In genomic region chr1:206663832-206664652, GRCh38 we compare ENCODE assay signal across 8 cellular contexts. TPM values are rescaled to one million over a fixed set of nuclear protein-coding genes. Genes with fewer than 3 reads are reported as not detected.
DNase-seq lines count a peak whose midpoint lies in the region; ATAC-seq lines count a peak whose summit lies in the region.

No MANE protein-coding gene starts in this region.

- H3K27ac ChIP-seq in ectodermal cell (ENCODE audit: insufficient read depth, low read depth, low read length, poor library complexity, severe bottlenecking) = no peak overlapping the region

- no peaks in the 10 kb centered on the region for H3K36me3 ChIP-seq in ectodermal cell (ENCODE audit: control insufficient read depth, insufficient read depth, low read length)

- H3K4me1 Mint-ChIP-seq in activated CD4-positive, alpha-beta T cell treated with anti-CD3 and anti-CD28 coated beads, Interleukin-2, amount 10 ng/mL, durations not matched to agents 7 days and 5 days = peaks cover 21% of the 10 kb centered on the region

- ATAC-seq in HG03108 (IDR thresholded peaks at IDR 0.05; ENCODE audit: unreplicated experiment) (peak; percentile 50), GM19328 (IDR thresholded peaks at IDR 0.05; ENCODE audit: unreplicated experiment) (no peak)

- POLR2A ChIA-PET in activated CD4-positive, alpha-beta T cell treated with anti-CD3 and anti-CD28 coated beads, Interleukin-2, amount 10 ng/mL, durations not matched to agents 7 days and 5 days (lab: Charles Lee) = interaction anchor here (0.6 to 1.6 kb wide), 3 partner anchors 29 to 791 kb away, joined by 3 to 6 read pairs (median 5); partner anchors contain the start of gene DYRK3

- H3K4me1 ChIP-seq in ectodermal cell (ENCODE audit: control insufficient read depth, insufficient read depth, low read length) = peaks cover 1% of the 10 kb centered on the region

- peaks cover 26% of the 10 kb centered on the region for H3K27me3 Mint-ChIP-seq in activated CD4-positive, alpha-beta T cell treated with anti-CD3 and anti-CD28 coated beads, Interleukin-2, amount 10 ng/mL, durations not matched to agents 7 days and 5 days

- peak overlapping the region; percentile 24 for H3K4me3 ChIP-seq in ectodermal cell (ENCODE audit: insufficient read depth, low read depth, low read length)

- H3K36me3 Mint-ChIP-seq in activated CD4-positive, alpha-beta T cell treated with anti-CD3 and anti-CD28 coated beads, Interleukin-2, amount 10 ng/mL, durations not matched to agents 7 days and 5 days (ENCODE audit: low read depth) = no peaks in the 10 kb centered on the region

- DNase-seq in GM03348 (ENCODE audit: low spot score) (peak; percentile 82), NCI-H526 (lab: John Stamatoyannopoulos, UW) (peak; percentile 9 to 60), lung microvascular endothelial cell (ENCODE audit: low read depth in 2 of 2) (peak; percentile 68 to 76)
- DNase-seq in activated CD4-positive, alpha-beta T cell treated with anti-CD3 and anti-CD28 coated beads, Interleukin-2, amount 10 ng/mL, durations not matched to agents 7 days and 5 days = peak; percentile 78
- DNase-seq in stimulated activated CD8-positive, alpha-beta memory T cell treated with anti-CD3 and anti-CD28 coated beads, Interleukin-15, amount 100 ng/mL, for 4 hours (ENCODE audit: low read depth in 2 of 2) = peak; percentile 18 to 35

- H3K4me3 Mint-ChIP-seq in activated CD4-positive, alpha-beta T cell treated with anti-CD3 and anti-CD28 coated beads, Interleukin-2, amount 10 ng/mL, durations not matched to agents 7 days and 5 days = no peak overlapping the region

- no peaks in the 10 kb centered on the region for H3K9me3 Mint-ChIP-seq in activated CD4-positive, alpha-beta T cell treated with anti-CD3 and anti-CD28 coated beads, Interleukin-2, amount 10 ng/mL, durations not matched to agents 7 days and 5 days

- WGBS in ectodermal cell, 2 experiments = 16 to 18% methylated on average over 20 of the region's 20 CpGs

- H3K27me3 ChIP-seq in ectodermal cell (ENCODE audit: control insufficient read depth, insufficient read depth, low read length, poor library complexity, severe bottlenecking) = peaks cover 19% of the 10 kb centered on the region

- H3K27ac Mint-ChIP-seq in activated CD4-positive, alpha-beta T cell treated with anti-CD3 and anti-CD28 coated beads, Interleukin-2, amount 10 ng/mL, durations not matched to agents 7 days and 5 days = no peak overlapping the region

- no peaks in the 10 kb centered on the region for H3K9me3 ChIP-seq in ectodermal cell (ENCODE audit: control insufficient read depth, low read length)

- CTCF ChIA-PET in activated CD4-positive, alpha-beta T cell treated with anti-CD3 and anti-CD28 coated beads, Interleukin-2, amount 10 ng/mL, durations not matched to agents 7 days and 5 days (lab: Charles Lee) = interaction anchor here (0.6 to 4.7 kb wide), 42 partner anchors 9 to 592 kb away, joined by 3 to 45 read pairs (median 4); partner anchors contain the start of genes DYRK3, EIF2D, IKBKE and IL24

RNA-seq across cellular contexts. Expression of gene MAPKAPK2, which starts 20.7 kb away (rescaled TPM):
- 10 to 100 TPM; 55.5 to 57.4 TPM for total RNA-seq in activated CD4-positive, alpha-beta T cell treated with anti-CD3 and anti-CD28 coated beads, Interleukin-2, amount 10 ng/mL, durations not matched to agents 7 days and 5 days
- polyA plus RNA-seq in ectodermal cell (2013, experiment 1 of 4) = 77.5 TPM
- polyA plus RNA-seq in ectodermal cell (2013, experiment 2 of 4) = 77.3 TPM
- polyA plus RNA-seq in ectodermal cell (2013, experiment 3 of 4) = 63.0 TPM
- 72.9 TPM for polyA plus RNA-seq in ectodermal cell (2013, experiment 4 of 4)
- total RNA-seq in lung microvascular endothelial cell = 24.6 and 30.2 TPM in 2 replicates

RNA-seq across cellular contexts. Expression of gene DYRK3, which starts 28.7 kb away (rescaled TPM):
- total RNA-seq in activated CD4-positive, alpha-beta T cell treated with anti-CD3 and anti-CD28 coated beads, Interleukin-2, amount 10 ng/mL, durations not matched to agents 7 days and 5 days = 1 to 10 TPM; 4.0 to 4.3 TPM
- 14.7 TPM for polyA plus RNA-seq in ectodermal cell (2013, experiment 1 of 4)
- 15.8 TPM for polyA plus RNA-seq in ectodermal cell (2013, experiment 2 of 4)
- 11.4 TPM for polyA plus RNA-seq in ectodermal cell (2013, experiment 3 of 4)
- 12.5 TPM for polyA plus RNA-seq in ectodermal cell (2013, experiment 4 of 4)
- total RNA-seq in lung microvascular endothelial cell = 8.3 and 10.9 TPM in 2 replicates

RNA-seq across cellular contexts. Expression of gene EIF2D, which starts 51.8 kb away (rescaled TPM):
- 10 to 100 TPM; 44.5 to 51.6 TPM for total RNA-seq in activated CD4-positive, alpha-beta T cell treated with anti-CD3 and anti-CD28 coated beads, Interleukin-2, amount 10 ng/mL, durations not matched to agents 7 days and 5 days
- 44.0 TPM for polyA plus RNA-seq in ectodermal cell (2013, experiment 1 of 4)
- polyA plus RNA-seq in ectodermal cell (2013, experiment 2 of 4) = 44.2 TPM
- polyA plus RNA-seq in ectodermal cell (2013, experiment 3 of 4) = 42.1 TPM
- polyA plus RNA-seq in ectodermal cell (2013, experiment 4 of 4) = 46.4 TPM
- 34.2 and 45.4 TPM in 2 replicates for total RNA-seq in lung microvascular endothelial cell

Comparison
In these comparisons a context has a peak if more than half of its experiments do, and no peak if none do; other contexts are left out.
1. DNase-seq: peak in every context shown above with its lines; median percentile 82 in GM03348; 78 in activated CD4-positive, alpha-beta T cell treated with anti-CD3 and anti-CD28 coated beads, Interleukin-2, amount 10 ng/mL, durations not matched to agents 7 days and 5 days; 72 in lung microvascular endothelial cell; 34 in NCI-H526; 26 in stimulated activated CD8-positive, alpha-beta memory T cell treated with anti-CD3 and anti-CD28 coated beads, Interleukin-15, amount 100 ng/mL, for 4 hours.